In genomic region chr21:44845418-44846200, GRCh38 we compare ENCODE assay signal across 1 cellular context.
TF ChIP-seq lines count a peak whose summit lies in the region.

No MANE protein-coding gene starts in this region.

TF ChIP-seq in SK-N-SH treated with all-trans-retinoic acid at 6 μM for 48 hours, 23 proteins besides CTCF, POLR2A, EP300 and RAD21 (continued from another document):
- no peak for TF ChIP-seq CSRNP3 (CRISPR knock-in tag; IDR thresholded peaks at IDR 0.05)
